ENCODE assay signal across 15 cellular contexts in the genomic region with DNA sequence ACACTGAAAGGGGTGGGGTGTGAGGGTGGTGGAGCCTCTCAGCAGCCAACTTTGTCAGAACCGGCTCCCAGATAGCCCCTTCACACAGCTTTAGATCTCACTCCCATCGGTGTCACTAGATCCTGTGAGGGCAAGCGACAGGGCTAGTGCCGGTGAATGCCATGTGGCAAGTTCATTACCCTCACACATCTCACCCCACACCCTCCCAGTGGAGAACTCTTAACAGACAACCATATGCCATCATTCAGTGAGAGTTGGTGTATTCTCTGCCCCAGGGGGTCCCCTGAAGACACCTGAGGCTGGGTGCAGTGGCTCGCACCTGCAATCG. TPM values are rescaled to one million over a fixed set of nuclear protein-coding genes. Genes with fewer than 3 reads are reported as not detected.
A peak's percentile ranks its signal among the peaks of the same experiment; 100 is the strongest.
DNase-seq lines count a peak whose midpoint lies in the region; ATAC-seq and FAIRE-seq lines count a peak whose summit lies in the region.
"Had no signal": no experiment of that assay in that cellular context is flagged by ENCODE, and none has a peak within 500 bp of the region (broad histone marks: within the 10 kb centered on the region; RNA-seq: fewer than 3 reads in every experiment).

No MANE protein-coding gene starts in this region.

- no peaks in the 10 kb centered on the region for H3K27me3 Mint-ChIP-seq in activated T-cell treated with anti-CD3 and anti-CD28 coated beads, Interleukin-2, amount 50 U/mL, for 72 hours (ENCODE audit: low read depth)
- no peaks in the 10 kb centered on the region for H3K27me3 Mint-ChIP-seq in naive thymus-derived CD4-positive, alpha-beta T cell

- peak; percentile 79 for FAIRE-seq in GM18507 (lab: Jason Lieb, UNC)
- FAIRE-seq: islet of Langerhans had no signal

- peak overlapping the region; percentile 3 to 71 (median 64); a peak in 19 of 22 replicates for H3K9ac ChIP-seq in BLaER1 treated with 17β-estradiol and CSF1 and Interleukin-3, amounts not matched to agents 10 nM and 100 nM

- no peaks in the 10 kb centered on the region for H3K9me3 ChIP-seq in BLaER1 treated with 17β-estradiol and CSF1 and Interleukin-3, amounts not matched to agents 10 nM and 100 nM (replicated peaks in 1 of 11)
- H3K9me3 ChIP-seq in naive thymus-derived CD4-positive, alpha-beta T cell (ENCODE audit: control insufficient read depth in 2 of 3, low read length in 3 of 3) = no peaks in the 10 kb centered on the region
- H3K9me3 ChIP-seq: gastrocnemius medialis had no signal

- H3K4me1 Mint-ChIP-seq in activated T-cell treated with anti-CD3 and anti-CD28 coated beads, Interleukin-2, amount 50 U/mL, for 72 hours (ENCODE audit: low read depth) = peaks cover 71% of the 10 kb centered on the region
- peaks cover 14 to 93% (median 47%) of the 10 kb centered on the region in 7 donors for H3K4me1 Mint-ChIP-seq in naive thymus-derived CD4-positive, alpha-beta T cell

- peak overlapping the region; percentile 78 to 94 (median 87) for H3K4me2 ChIP-seq in BLaER1 treated with 17β-estradiol and CSF1 and Interleukin-3, amounts not matched to agents 10 nM and 100 nM

- peak overlapping the region; percentile 77 to 91 for H3K4me3 Mint-ChIP-seq in activated T-cell treated with anti-CD3 and anti-CD28 coated beads, Interleukin-2, amount 50 U/mL, for 72 hours
- peak overlapping the region; percentile 80 to 98 (median 88) for H3K4me3 Mint-ChIP-seq in naive thymus-derived CD4-positive, alpha-beta T cell

- H3K27ac Mint-ChIP-seq in activated T-cell treated with anti-CD3 and anti-CD28 coated beads, Interleukin-2, amount 50 U/mL, for 72 hours = peak overlapping the region; percentile 95
- H3K27ac Mint-ChIP-seq in naive thymus-derived CD4-positive, alpha-beta T cell = peak overlapping the region; percentile 90 to 98 (median 95)

- ATAC-seq in activated T-cell treated with anti-CD3 and anti-CD28 coated beads, Interleukin-2, amount 50 U/mL, for 72 hours (replicated peaks in 1 of 2) = peak in 1 of 2 donors; percentile 6
- ATAC-seq in naive thymus-derived CD4-positive, alpha-beta T cell = peak; percentile 7
- no peak for ATAC-seq in HG02610 (IDR thresholded peaks at IDR 0.05; ENCODE audit: unreplicated experiment)
- ATAC-seq in GM21447 (IDR thresholded peaks at IDR 0.05; ENCODE audit: unreplicated experiment) = no peak
- ATAC-seq: gastrocnemius medialis had no signal

- intact Hi-C loops in naive thymus-derived CD4-positive, alpha-beta T cell (cut with micrococcal nuclease) = loop anchor here in 1 of 2 donors (2.0 kb wide), 1 partner anchor 15 kb away; no protein-coding TSS in a partner anchor

- POLR2A ChIA-PET in naive thymus-derived CD4-positive, alpha-beta T cell (lab: Charles Lee) = interaction anchor here (1.0 to 14.7 kb wide), 4 partner anchors 9 to 114 kb away, joined by 3 to 290 read pairs (median 5); partner anchors contain the start of genes RPL39 and SEPTIN6

- peak overlapping the region in 9 of 11 experiments; percentile 64 to 89 (median 73); a peak in 19 of 22 replicates for H3K27ac ChIP-seq in BLaER1 treated with 17β-estradiol and CSF1 and Interleukin-3, amounts not matched to agents 10 nM and 100 nM
- H3K27ac ChIP-seq in naive thymus-derived CD4-positive, alpha-beta T cell (ENCODE audit: low read depth, low read length) = peak overlapping the region; percentile 73
- H3K27ac ChIP-seq: C4-2B, gastrocnemius medialis had no signal

- CTCF ChIA-PET in naive thymus-derived CD4-positive, alpha-beta T cell (lab: Charles Lee) = interaction anchor here (1.2 to 3.8 kb wide), 3 partner anchors 12 to 21 kb away, joined by 3 to 22 read pairs (median 12); partner anchors contain the start of gene SEPTIN6

- H4K20me1 ChIP-seq in BLaER1 treated with 17β-estradiol and CSF1 and Interleukin-3, amounts not matched to agents 10 nM and 100 nM = peaks cover 0 to 6% (median 0%) of the 10 kb centered on the region in 11 experiments; a peak in 1 of 22 replicates

- no peak for DNase-seq in GM18507 (ENCODE audit: extremely low spot score, insufficient read length, low read depth)
- no peak for DNase-seq in activated T-cell treated with anti-CD3 and anti-CD28 coated beads, Interleukin-2, amount 50 U/mL, for 72 hours
- no peak for DNase-seq in naive thymus-derived CD4-positive, alpha-beta T cell
- DNase-seq in C1 segment of cervical spinal cord (lab: John Stamatoyannopoulos, UW) = no peak
- DNase-seq in SHP77 (lab: John Stamatoyannopoulos, UW) = no peak
- DNase-seq: effector CD4-positive, alpha-beta T cell; gastrocnemius medialis; NCI-H2227 treated with DMSO at 0.1 percent for 48 hours; stimulated activated CD4-positive, alpha-beta T cell treated with anti-CD3 and anti-CD28 coated beads, Interleukin-4, amount 100 ng/mL, for 24 hours; stimulated activated naive CD4-positive, alpha-beta T cell treated with Interleukin-2 at 50 U/mL for 16 hours had no signal

- H3K9me3 Mint-ChIP-seq in activated T-cell treated with anti-CD3 and anti-CD28 coated beads, Interleukin-2, amount 50 U/mL, for 72 hours = no peaks in the 10 kb centered on the region
- peaks cover 0 to 1% (median 0%) of the 10 kb centered on the region in 11 donors for H3K9me3 Mint-ChIP-seq in naive thymus-derived CD4-positive, alpha-beta T cell

- H3K27me3 ChIP-seq in BLaER1 treated with 17β-estradiol and CSF1 and Interleukin-3, amounts not matched to agents 10 nM and 100 nM = no peaks in the 10 kb centered on the region
- no peaks in the 10 kb centered on the region for H3K27me3 ChIP-seq in naive thymus-derived CD4-positive, alpha-beta T cell (ENCODE audit: control insufficient read depth in 2 of 2, insufficient read depth in 2 of 2, low read length in 2 of 2)
- H3K27me3 ChIP-seq: gastrocnemius medialis had no signal

- H3K4me3 ChIP-seq in BLaER1 treated with 17β-estradiol and CSF1 and Interleukin-3, amounts not matched to agents 10 nM and 100 nM = peak overlapping the region; percentile 25 to 54 (median 42); a peak in 17 of 20 replicates
- H3K4me3 ChIP-seq in naive thymus-derived CD4-positive, alpha-beta T cell (ENCODE audit: low read length) = peak overlapping the region; percentile 54
- H3K4me3 ChIP-seq: gastrocnemius medialis had no signal

- H3K4me1 ChIP-seq in BLaER1 treated with 17β-estradiol and CSF1 and Interleukin-3, amounts not matched to agents 10 nM and 100 nM = peaks cover 76 to 99% (median 83%) of the 10 kb centered on the region in 10 experiments
- H3K4me1 ChIP-seq in naive thymus-derived CD4-positive, alpha-beta T cell (ENCODE audit: control insufficient read depth in 2 of 2, insufficient read depth in 2 of 2, low read length in 2 of 2) = peaks cover 44 to 56% of the 10 kb centered on the region in 2 donors
- H3K4me1 ChIP-seq: gastrocnemius medialis had no signal

- H3K36me3 ChIP-seq in BLaER1 treated with 17β-estradiol and CSF1 and Interleukin-3, amounts not matched to agents 10 nM and 100 nM = peaks cover 6 to 27% (median 19%) of the 10 kb centered on the region in 11 experiments; a peak in 18 of 22 replicates
- peaks cover 0 to 18% (median 5%) of the 10 kb centered on the region in 3 experiments for H3K36me3 ChIP-seq in naive thymus-derived CD4-positive, alpha-beta T cell (ENCODE audit: control insufficient read depth in 2 of 3, insufficient read depth in 3 of 3, low read length in 3 of 3)
- H3K36me3 ChIP-seq: gastrocnemius medialis had no signal

- peaks cover 0 to 18% of the 10 kb centered on the region in 2 donors for H3K36me3 Mint-ChIP-seq in activated T-cell treated with anti-CD3 and anti-CD28 coated beads, Interleukin-2, amount 50 U/mL, for 72 hours (ENCODE audit: insufficient read depth in 2 of 2)
- peaks cover 0 to 12% (median 10%) of the 10 kb centered on the region in 5 donors for H3K36me3 Mint-ChIP-seq in naive thymus-derived CD4-positive, alpha-beta T cell

RNA-seq across cellular contexts. Expression of gene SEPTIN6, which starts 15.3 kb away (rescaled TPM):
- total RNA-seq in activated T-cell treated with anti-CD3 and anti-CD28 coated beads, Interleukin-2, amount 50 U/mL, for 72 hours = 100 to 1,000 TPM; 183 to 275 TPM
- 100 to 1,000 TPM; 151 to 315 (median 221) TPM for total RNA-seq in naive thymus-derived CD4-positive, alpha-beta T cell
- polyA plus RNA-seq in naive thymus-derived CD4-positive, alpha-beta T cell = 100 to 1,000 TPM; 197 to 296 TPM
